ENCODE assay signal across 14 cellular contexts in the genomic region with DNA sequence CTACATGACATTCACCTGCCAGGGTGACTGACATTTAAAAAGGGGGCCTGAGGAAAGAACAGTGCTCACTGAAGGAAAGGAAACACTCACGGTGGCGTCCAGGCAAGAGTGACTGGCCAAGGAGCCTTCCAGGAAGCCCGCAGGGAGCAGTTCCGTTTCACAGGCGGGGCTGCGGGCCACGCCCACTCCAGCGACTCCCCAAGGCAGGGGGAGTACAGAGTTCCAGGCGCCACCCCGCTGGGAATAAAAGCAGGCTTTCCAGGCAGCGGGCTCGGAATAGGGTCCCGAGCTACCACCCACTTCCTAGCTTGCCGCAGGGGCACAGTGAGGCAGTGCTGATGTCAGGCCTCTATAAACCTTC. TPM values are rescaled to one million over a fixed set of nuclear protein-coding genes. Genes with fewer than 3 reads are reported as not detected.
A peak's percentile ranks its signal among the peaks of the same experiment; 100 is the strongest.
DNase-seq lines count a peak whose midpoint lies in the region; ATAC-seq, FAIRE-seq and TF ChIP-seq lines count a peak whose summit lies in the region.
"Had no signal": no experiment of that assay in that cellular context is flagged by ENCODE, and none has a peak within 500 bp of the region (broad histone marks: within the 10 kb centered on the region; RNA-seq: fewer than 3 reads in every experiment).

No MANE protein-coding gene starts in this region.

- POLR2A ChIA-PET in endothelial cell of umbilical vein (lab: Charles Lee), result no interaction called here
- POLR2A ChIA-PET in naive thymus-derived CD8-positive, alpha-beta T cell (lab: Charles Lee), result interaction anchor here (1.1 to 6.8 kb wide), 6 partner anchors 19 to 95 kb away, joined by 3 to 84 read pairs (median 7); partner anchors contain the start of genes ADA and SERINC3

- H3K4me1 ChIP-seq in endothelial cell of umbilical vein (ENCODE audit: control insufficient read depth, extremely low read depth, insufficient read depth, low read length), result no peaks in the 10 kb centered on the region
- no peaks in the 10 kb centered on the region for H3K4me1 ChIP-seq in aorta (ENCODE audit: control insufficient read depth in 1 of 2, insufficient read depth in 2 of 2, low read length in 2 of 2)
- no peaks in the 10 kb centered on the region for H3K4me1 ChIP-seq in body of pancreas

- DNase-seq in activated naive CD4-positive, alpha-beta T cell (lab: John Stamatoyannopoulos, UW), result no peak
- no peak for DNase-seq in endothelial cell of umbilical vein (ENCODE audit: low read depth, low spot score)
- DNase-seq in naive thymus-derived CD8-positive, alpha-beta T cell, result peak in 1 of 10 donors; percentile 44
- peak; percentile 50 to 79 for DNase-seq in aorta
- no peak for DNase-seq in stimulated activated CD4-positive, alpha-beta T cell treated with anti-CD3 and anti-CD28 coated beads, Interleukin-4, amount 100 ng/mL, for 24 hours
- DNase-seq in body of pancreas, result no peak
- DNase-seq: activated T-cell treated with anti-CD3 and anti-CD28 coated beads, Interleukin-2, amount 50 U/mL, for 24 hours; KBM-7; NCI-H2029 treated with DMSO at 0.1 percent for 48 hours; OCI-M1 had no signal

- BruUV-seq in endothelial cell of umbilical vein (replicated peaks; lab: Mats Ljungman, UMichigan), result no TSS peak

- H3K27ac Mint-ChIP-seq in activated naive CD4-positive, alpha-beta T cell treated with anti-CD3 and anti-CD28 coated beads, Interleukin-2, amount 50 U/mL, for 24 hours, result peak overlapping the region; percentile 62
- peak overlapping the region; percentile 97 to 99 (median 98) for H3K27ac Mint-ChIP-seq in naive thymus-derived CD8-positive, alpha-beta T cell

- peaks cover 10 to 43% of the 10 kb centered on the region in 2 experiments for H3K36me3 ChIP-seq in endothelial cell of umbilical vein (ENCODE audit: control insufficient read depth in 2 of 2, extremely low read depth in 1 of 2, insufficient read depth in 2 of 2, low read length in 2 of 2)
- H3K36me3 ChIP-seq in aorta (ENCODE audit: control insufficient read depth in 1 of 2, insufficient read depth in 2 of 2, low read length in 1 of 2), result peaks cover 0 to 1% of the 10 kb centered on the region in 2 donors
- H3K36me3 ChIP-seq in body of pancreas (replicated peaks in 1 of 2; ENCODE audit: insufficient read depth in 1 of 2, low read depth in 2 of 2), result peaks cover 0 to 2% of the 10 kb centered on the region in 2 donors

- no peaks in the 10 kb centered on the region for H3K9me1 ChIP-seq in endothelial cell of umbilical vein (replicated peaks; ENCODE audit: control insufficient read depth, extremely low read depth, insufficient read depth, low read length)

- H3K4me3 ChIP-seq in endothelial cell of umbilical vein (replicated peaks in 1 of 3; ENCODE audit: insufficient read depth in 1 of 3, low read depth in 1 of 3, low read length in 3 of 3) (no peak overlapping the region), aorta (ENCODE audit: low read length in 2 of 2) (no peak overlapping the region), body of pancreas (no peak overlapping the region)
- H3K4me3 ChIP-seq: skin epidermis had no signal

- FAIRE-seq in endothelial cell of umbilical vein (lab: Jason Lieb, UNC), result peak; percentile 38
- FAIRE-seq: TTC549 had no signal

- TF ChIP-seq POLR2A in endothelial cell of umbilical vein (IDR thresholded peaks at IDR 0.05; ENCODE audit: low read depth, low read length) (no peak), body of pancreas (IDR thresholded peaks at IDR 0.05) (no peak)

- 69 to 78% methylated on average over 14 of the region's 14 CpGs for WGBS in aorta, 2 donors
- WGBS in body of pancreas, 2 donors, result 46 to 79% methylated on average over 2 to 14 of the region's 14 CpGs

- CTCF ChIA-PET in endothelial cell of umbilical vein (lab: Charles Lee), result interaction anchor here (1.0 to 2.4 kb wide), 4 partner anchors 14 to 116 kb away, joined by 3 to 12 read pairs (median 4); no protein-coding TSS in a partner anchor

- H3K27me3 ChIP-seq in endothelial cell of umbilical vein (ENCODE audit: control insufficient read depth in 2 of 2, insufficient read depth in 2 of 2, low read length in 2 of 2) (no peaks in the 10 kb centered on the region), aorta (ENCODE audit: control insufficient read depth in 1 of 2, insufficient read depth in 2 of 2, low read length in 1 of 2) (no peaks in the 10 kb centered on the region), body of pancreas (no peaks in the 10 kb centered on the region)

- H3K9me3 ChIP-seq in endothelial cell of umbilical vein (replicated peaks; ENCODE audit: control insufficient read depth, insufficient read depth, low read length) (no peaks in the 10 kb centered on the region), aorta (ENCODE audit: control insufficient read depth, low read length) (no peaks in the 10 kb centered on the region), body of pancreas (no peaks in the 10 kb centered on the region)

- ATAC-seq in naive thymus-derived CD8-positive, alpha-beta T cell, result no peak
- ATAC-seq in aorta (ENCODE audit: low FRiP score) (no peak), body of pancreas (no peak), GM18870 (IDR thresholded peaks at IDR 0.05; ENCODE audit: unreplicated experiment) (no peak)

- intact Hi-C loops in endothelial cell of umbilical vein (cut with micrococcal nuclease) (no loop called here), aorta (cut with DNase I) (loop anchor here (2.0 to 10.0 kb wide), 2 partner anchors 232 to 402 kb away; partner anchors contain the start of gene OSER1 (in 1 of the 2)), body of pancreas (cut with DNase I) (loop anchor here (10.0 kb wide), 2 partner anchors 82 to 392 kb away; no protein-coding TSS in a partner anchor)

- H3K36me3 Mint-ChIP-seq in activated naive CD4-positive, alpha-beta T cell treated with anti-CD3 and anti-CD28 coated beads, Interleukin-2, amount 50 U/mL, for 24 hours, result peaks cover 20% of the 10 kb centered on the region
- H3K36me3 Mint-ChIP-seq in naive thymus-derived CD8-positive, alpha-beta T cell, result peaks cover 7 to 34% (median 30%) of the 10 kb centered on the region in 3 donors

- no peak overlapping the region for H3K4me2 ChIP-seq in endothelial cell of umbilical vein (ENCODE audit: insufficient read depth, low read length)

- no peak overlapping the region for H2AFZ ChIP-seq in endothelial cell of umbilical vein (ENCODE audit: low read depth, low read length)

- no peaks in the 10 kb centered on the region for H3K9me3 Mint-ChIP-seq in activated naive CD4-positive, alpha-beta T cell treated with anti-CD3 and anti-CD28 coated beads, Interleukin-2, amount 50 U/mL, for 24 hours
- H3K9me3 Mint-ChIP-seq in naive thymus-derived CD8-positive, alpha-beta T cell, result peaks cover 0 to 1% (median 0%) of the 10 kb centered on the region in 9 donors
- H3K9me3 Mint-ChIP-seq: activated T-cell treated with anti-CD3 and anti-CD28 coated beads, Interleukin-2, amount 50 U/mL, for 24 hours had no signal

- dilution Hi-C loops in endothelial cell of umbilical vein (cut with MboI; ENCODE audit: extremely low pct_ligation_motif_present, low sequenced_read_pairs), result no loop called here

- TF ChIP-seq CTCF in endothelial cell of umbilical vein (IDR thresholded peaks at IDR 0.05; ENCODE audit: extremely low read depth in 1 of 2, insufficient read depth in 1 of 2, low read depth in 1 of 2, low read length in 2 of 2) (no peak), body of pancreas (IDR thresholded peaks at IDR 0.05) (no peak)

- H3K4me1 Mint-ChIP-seq in activated naive CD4-positive, alpha-beta T cell treated with anti-CD3 and anti-CD28 coated beads, Interleukin-2, amount 50 U/mL, for 24 hours, result peaks cover 61% of the 10 kb centered on the region
- peaks cover 50 to 75% (median 70%) of the 10 kb centered on the region in 4 donors for H3K4me1 Mint-ChIP-seq in naive thymus-derived CD8-positive, alpha-beta T cell

- no peak overlapping the region for H3K9ac ChIP-seq in endothelial cell of umbilical vein (replicated peaks; ENCODE audit: extremely low read depth, insufficient read depth, low read length)

- H4K20me1 ChIP-seq in endothelial cell of umbilical vein (replicated peaks; ENCODE audit: control insufficient read depth, extremely low read depth, insufficient read depth, low read length), result no peaks in the 10 kb centered on the region

- no peaks in the 10 kb centered on the region for H3K27me3 Mint-ChIP-seq in activated naive CD4-positive, alpha-beta T cell treated with anti-CD3 and anti-CD28 coated beads, Interleukin-2, amount 50 U/mL, for 24 hours
- H3K27me3 Mint-ChIP-seq in naive thymus-derived CD8-positive, alpha-beta T cell, result no peaks in the 10 kb centered on the region
- H3K27me3 Mint-ChIP-seq: activated T-cell treated with anti-CD3 and anti-CD28 coated beads, Interleukin-2, amount 50 U/mL, for 24 hours had no signal

- H3K4me3 Mint-ChIP-seq in activated naive CD4-positive, alpha-beta T cell treated with anti-CD3 and anti-CD28 coated beads, Interleukin-2, amount 50 U/mL, for 24 hours, result peak overlapping the region; percentile 33
- peak overlapping the region in 6 of 10 donors; percentile 57 to 76 (median 74) for H3K4me3 Mint-ChIP-seq in naive thymus-derived CD8-positive, alpha-beta T cell
- H3K4me3 Mint-ChIP-seq: activated T-cell treated with anti-CD3 and anti-CD28 coated beads, Interleukin-2, amount 50 U/mL, for 24 hours had no signal

- H3K79me2 ChIP-seq in endothelial cell of umbilical vein (ENCODE audit: control insufficient read depth, insufficient read depth, low read length), result peaks cover 18% of the 10 kb centered on the region

- H3K27ac ChIP-seq in endothelial cell of umbilical vein (ENCODE audit: insufficient read depth, low read depth, low read length) (no peak overlapping the region), aorta (ENCODE audit: low read depth in 1 of 2, low read length in 2 of 2) (peak overlapping the region in 1 of 2 donors; percentile 75), body of pancreas (no peak overlapping the region)

RNA-seq across cellular contexts. Expression of gene PKIG, which starts 34.2 kb away (rescaled TPM):
- total RNA-seq in endothelial cell of umbilical vein, result 127 and 135 TPM in 2 replicates
- 167 and 174 TPM in 2 replicates for polyA plus RNA-seq in endothelial cell of umbilical vein
- 167 and 187 TPM in 2 replicates for polyA plus RNA-seq in endothelial cell of umbilical vein (2011; cell fraction: cytosol; rRNA removed)
- 71.4 and 78.6 TPM in 2 replicates for polyA plus RNA-seq in endothelial cell of umbilical vein (2011; cell fraction: nucleus; rRNA removed)
- 153 and 185 TPM in 2 replicates for polyA plus RNA-seq in endothelial cell of umbilical vein (2012)
- 66.6 and 89.4 TPM in 2 replicates for polyA minus RNA-seq in endothelial cell of umbilical vein
- 6.9 TPM for polyA minus RNA-seq in endothelial cell of umbilical vein (2011; cell fraction: cytosol; rRNA and poly(A)+ RNA removed)
- polyA minus RNA-seq in endothelial cell of umbilical vein (2011; cell fraction: nucleus; rRNA and poly(A)+ RNA removed), result 29.8 and 37.1 TPM in 2 replicates
- total RNA-seq in naive thymus-derived CD8-positive, alpha-beta T cell, result 1 to 10 TPM; 8.2 to 9.0 TPM
- polyA plus RNA-seq in naive thymus-derived CD8-positive, alpha-beta T cell, result 1 to 10 TPM; 6.1 to 8.1 (median 6.4) TPM
- 10 to 100 TPM; 80.9 to 85.0 TPM for total RNA-seq in aorta
- polyA plus RNA-seq in aorta, result 100 to 1,000 TPM; 190 to 247 TPM
- 10 to 100 TPM; 43.6 to 64.9 TPM for total RNA-seq in body of pancreas

RNA-seq across cellular contexts. Expression of gene ADA, which starts 34.9 kb away (rescaled TPM):
- total RNA-seq in endothelial cell of umbilical vein, result 26.3 and 33.2 TPM in 2 replicates
- polyA plus RNA-seq in endothelial cell of umbilical vein, result 29.8 and 33.1 TPM in 2 replicates
- 25.8 and 29.4 TPM in 2 replicates for polyA plus RNA-seq in endothelial cell of umbilical vein (2011; cell fraction: cytosol; rRNA removed)
- 49.2 and 50.3 TPM in 2 replicates for polyA plus RNA-seq in endothelial cell of umbilical vein (2011; cell fraction: nucleus; rRNA removed)
- polyA plus RNA-seq in endothelial cell of umbilical vein (2012), result 23.0 and 30.6 TPM in 2 replicates
- polyA minus RNA-seq in endothelial cell of umbilical vein, result 23.0 and 24.0 TPM in 2 replicates
- polyA minus RNA-seq in endothelial cell of umbilical vein (2011; cell fraction: cytosol; rRNA and poly(A)+ RNA removed), result 9.2 TPM
- 9.7 and 13.6 TPM in 2 replicates for polyA minus RNA-seq in endothelial cell of umbilical vein (2011; cell fraction: nucleus; rRNA and poly(A)+ RNA removed)
- 10 to 100 TPM; 24.1 to 24.2 TPM for total RNA-seq in naive thymus-derived CD8-positive, alpha-beta T cell
- 10 to 100 TPM; 31.2 to 47.1 (median 38.2) TPM for polyA plus RNA-seq in naive thymus-derived CD8-positive, alpha-beta T cell
- 10 to 100 TPM in 1 of 2 donors, 1 to 10 TPM in 1; 6.1 to 16.4 TPM for total RNA-seq in aorta
- 10 to 100 TPM in 1 of 2 donors, 1 to 10 TPM in 1; 2.8 to 15.3 TPM for polyA plus RNA-seq in aorta
- 1 to 10 TPM; 3.3 to 7.8 TPM for total RNA-seq in body of pancreas

Comparison
In these comparisons a context has a peak if more than half of its experiments do, and no peak if none do; other contexts are left out.
1. DNase-seq: peak in aorta (2 of 2); none in activated naive CD4-positive, alpha-beta T cell (0 of 4), endothelial cell of umbilical vein (single experiment), stimulated activated CD4-positive, alpha-beta T cell treated with anti-CD3 and anti-CD28 coated beads, Interleukin-4, amount 100 ng/mL, for 24 hours (single experiment) and body of pancreas (0 of 4).
2. RNA of gene PKIG, which starts 34.2 kb away (total RNA-seq): 127 to 135 TPM in endothelial cell of umbilical vein, 80.9 to 85.0 TPM in aorta and 43.6 to 64.9 TPM in body of pancreas; 8.2 to 9.0 TPM in naive thymus-derived CD8-positive, alpha-beta T cell; every median in the first group is over 4 times any median in the second.